ENCODE assay signal across 15 cellular contexts in the genomic region with DNA sequence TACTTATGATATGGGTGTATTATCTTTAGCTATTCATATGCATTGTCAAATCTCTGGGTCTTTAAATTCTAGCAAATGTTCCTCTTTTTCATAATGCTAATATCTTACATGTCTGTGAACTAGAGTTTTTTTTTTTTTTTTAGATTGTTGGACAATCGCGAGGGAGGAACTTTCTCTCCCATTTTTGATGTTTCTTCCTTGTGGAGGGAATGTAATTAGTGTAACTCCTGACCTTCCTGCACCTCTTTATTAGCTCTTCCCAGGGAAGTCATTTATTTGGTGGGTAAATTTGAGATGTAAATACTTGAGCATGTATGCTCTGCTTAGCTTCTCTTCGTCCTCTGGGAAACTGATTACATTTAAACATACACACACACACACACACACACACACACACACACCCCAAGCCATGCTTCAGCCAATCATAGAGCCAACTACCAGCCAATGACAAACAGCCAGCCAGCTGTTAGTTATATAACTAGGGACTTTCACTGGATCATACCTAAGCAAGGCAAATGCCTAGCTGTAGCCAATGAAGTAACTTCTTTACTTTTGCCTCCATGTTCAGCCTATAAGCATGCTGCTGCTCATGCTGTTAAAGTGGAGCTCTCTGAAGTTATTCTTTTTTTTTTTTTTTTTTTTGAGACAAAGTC. TPM values are rescaled to one million over a fixed set of nuclear protein-coding genes. Genes with fewer than 3 reads are reported as not detected.
A peak's percentile ranks its signal among the peaks of the same experiment; 100 is the strongest.
DNase-seq lines count a peak whose midpoint lies in the region; ATAC-seq and TF ChIP-seq lines count a peak whose summit lies in the region.
"Had no signal": no experiment of that assay in that cellular context is flagged by ENCODE, and none has a peak within 500 bp of the region (broad histone marks: within the 10 kb centered on the region; RNA-seq: fewer than 3 reads in every experiment).

No MANE protein-coding gene starts in this region.

- H3K4ac ChIP-seq in mesenchymal stem cell (ENCODE audit: low read depth in 1 of 2, low read length in 2 of 2) = no peak overlapping the region

- no peak overlapping the region for H3K23ac ChIP-seq in mesenchymal stem cell (ENCODE audit: low read length in 2 of 2)

- H4K91ac ChIP-seq in mesenchymal stem cell (ENCODE audit: low read length) = no peak overlapping the region

- H3K27me3 ChIP-seq in mesenchymal stem cell (ENCODE audit: control insufficient read depth in 1 of 2, insufficient read depth in 1 of 2, low read length in 2 of 2) = no peaks in the 10 kb centered on the region
- H3K27me3 ChIP-seq: sigmoid colon had no signal

- H3K36me3 ChIP-seq in mesenchymal stem cell (ENCODE audit: control insufficient read depth in 1 of 2, insufficient read depth in 2 of 2, low read depth in 1 of 2, low read length in 2 of 2) = no peaks in the 10 kb centered on the region
- H3K36me3 ChIP-seq: sigmoid colon had no signal

- no peaks in the 10 kb centered on the region for H3K79me1 ChIP-seq in mesenchymal stem cell (replicated peaks; ENCODE audit: low read length, poor library complexity, severe bottlenecking)

- no peak overlapping the region for H2BK5ac ChIP-seq in mesenchymal stem cell (ENCODE audit: low read depth, low read length, poor library complexity, severe bottlenecking)

- H4K8ac ChIP-seq in mesenchymal stem cell (ENCODE audit: low read length) = no peak overlapping the region

- H3K4me1 ChIP-seq in mesenchymal stem cell (ENCODE audit: control insufficient read depth, insufficient read depth, low read depth, low read length) = no peaks in the 10 kb centered on the region
- H3K4me1 ChIP-seq: sigmoid colon had no signal

- H3K4me2 ChIP-seq in mesenchymal stem cell (ENCODE audit: low read length, poor library complexity, severe bottlenecking) = no peak overlapping the region

- H2AFZ ChIP-seq in mesenchymal stem cell (ENCODE audit: low read depth, low read length) = no peak overlapping the region

- no peak for TF ChIP-seq CTCF in choroid plexus epithelial cell (conservative IDR thresholded peaks at IDR 0.05; ENCODE audit: low read depth, low read length)

- H3K9ac ChIP-seq in mesenchymal stem cell (ENCODE audit: low read length) = no peak overlapping the region

- H2BK15ac ChIP-seq in mesenchymal stem cell (ENCODE audit: low read depth, poor library complexity, severe bottlenecking) = no peak overlapping the region

- H2BK12ac ChIP-seq in mesenchymal stem cell (ENCODE audit: low read length in 2 of 2) = no peak overlapping the region

- ATAC-seq in HG03354 (IDR thresholded peaks at IDR 0.05; ENCODE audit: poor library complexity, severe bottlenecking, unreplicated experiment) (no peak), HG03565 (IDR thresholded peaks at IDR 0.05; ENCODE audit: unreplicated experiment) (no peak)
- ATAC-seq: activated naive CD8-positive, alpha-beta T cell treated with anti-CD3 and anti-CD28 coated beads, Interleukin-2, amount 50 U/mL, for 24 hours; stimulated activated naive B cell treated with anti-CD40 and anti-IgM and Interleukin-4, amounts not matched to agents 10 μg/mL and 1 μg/mL and 100 μg/mL, for 72 hours had no signal

- 69% methylated on average over 3 of the region's 3 CpGs for WGBS in mesenchymal stem cell

- no peak overlapping the region for H2BK120ac ChIP-seq in mesenchymal stem cell (ENCODE audit: low read depth, low read length)

- H3K18ac ChIP-seq in mesenchymal stem cell (ENCODE audit: low read depth in 1 of 2, low read length in 2 of 2) = no peak overlapping the region

- H3K4me3 ChIP-seq in choroid plexus epithelial cell (ENCODE audit: low read depth, low read length) (no peak overlapping the region), mesenchymal stem cell (ENCODE audit: insufficient read depth in 1 of 2, low read depth in 1 of 2, low read length in 2 of 2) (no peak overlapping the region)
- H3K4me3 ChIP-seq: sigmoid colon had no signal

- DNase-seq in ELR (ENCODE audit: low read depth) (peak; percentile 3), NCI-H69 (lab: John Stamatoyannopoulos, UW) (peak; percentile 59), choroid plexus epithelial cell (ENCODE audit: low read depth) (peak; percentile 34), mesenchymal stem cell (peak; percentile 57), DMS153 treated with DMSO at 0.1 percent for 48 hours (lab: John Stamatoyannopoulos, UW; ENCODE audit: unreplicated experiment) (no peak), NCI-H1092 (lab: John Stamatoyannopoulos, UW) (no peak)
- DNase-seq: activated CD4-positive, alpha-beta T cell treated with anti-CD3 and anti-CD28 coated beads for 48 hours; activated naive CD8-positive, alpha-beta T cell treated with anti-CD3 and anti-CD28 coated beads, Interleukin-2, amount 50 U/mL, for 24 hours; activated T-cell treated with anti-CD3 and anti-CD28 coated beads, Interleukin-2, amount 50 U/mL, for 1 hour; NCI-H2107; sigmoid colon; stimulated activated naive B cell treated with anti-CD40 and anti-IgM and Interleukin-4, amounts not matched to agents 10 μg/mL and 1 μg/mL and 100 μg/mL, for 72 hours had no signal

- no peak overlapping the region for H2AK5ac ChIP-seq in mesenchymal stem cell (ENCODE audit: low read length, severe bottlenecking)

- no peaks in the 10 kb centered on the region for H3K9me3 ChIP-seq in mesenchymal stem cell (ENCODE audit: control insufficient read depth, low read length)
- H3K9me3 ChIP-seq: sigmoid colon had no signal

- no peak overlapping the region for H3K27ac ChIP-seq in mesenchymal stem cell (ENCODE audit: low read length, poor library complexity, severe bottlenecking)
- H3K27ac ChIP-seq: C4-2B, sigmoid colon had no signal

- H3K14ac ChIP-seq in mesenchymal stem cell (ENCODE audit: low read length in 2 of 2) = no peak overlapping the region

RNA-seq across cellular contexts. Expression of gene USP8, which starts 8.3 kb away (rescaled TPM):
- polyA plus RNA-seq in mesenchymal stem cell (2013, experiment 1 of 2) = 40.9 TPM
- polyA plus RNA-seq in mesenchymal stem cell (2013, experiment 2 of 2) = 42.1 TPM

Comparison
In these comparisons a context has a peak if more than half of its experiments do, and no peak if none do; other contexts are left out.
1. DNase-seq: peak in ELR (single experiment), NCI-H69 (single experiment), choroid plexus epithelial cell (single experiment) and mesenchymal stem cell (single experiment); none in DMS153 treated with DMSO at 0.1 percent for 48 hours (single experiment) and NCI-H1092 (single experiment).